Comparison of ENCODE assay signal across 1 cellular context in genomic region chr10:76150886-76151288, GRCh38.
TF ChIP-seq lines count a peak whose summit lies in the region.

No MANE protein-coding gene starts in this region.

TF ChIP-seq in HepG2, 621 proteins besides CTCF, POLR2A, EP300 and RAD21 (continued from another document and continues in another):
- TF ChIP-seq SKIL (CRISPR knock-in tag; IDR thresholded peaks at IDR 0.05; ENCODE audit: borderline replicate concordance): no peak
- no peak for TF ChIP-seq NCOA5 (CRISPR knock-in tag; IDR thresholded peaks at IDR 0.05)
- peak; percentile 92 for TF ChIP-seq RBAK (CRISPR knock-in tag; IDR thresholded peaks at IDR 0.05)
- TF ChIP-seq PLSCR1 (CRISPR knock-in tag; IDR thresholded peaks at IDR 0.05; ENCODE audit: borderline replicate concordance): no peak
- TF ChIP-seq FOXK1 (CRISPR knock-in tag; IDR thresholded peaks at IDR 0.05; ENCODE audit: borderline replicate concordance, low read depth): peak; percentile 60; the same call in 1 of the 2 replicates
- TF ChIP-seq AKNA (CRISPR knock-in tag; IDR thresholded peaks at IDR 0.05; ENCODE audit: borderline replicate concordance): no peak
- TF ChIP-seq NFIC (IDR thresholded peaks at IDR 0.05; ENCODE audit: low read length): peak; percentile 53; the same call in 1 of the 2 replicates
- no peak for TF ChIP-seq TBL1XR1 (IDR thresholded peaks at IDR 0.05; ENCODE audit: borderline replicate concordance, low read length, partially characterized antibody)
- no peak for TF ChIP-seq ZFP36 (IDR thresholded peaks at IDR 0.05; ENCODE audit: borderline replicate concordance, low read depth, low read length, partially characterized antibody)
- no peak for TF ChIP-seq ZNF740 (CRISPR knock-in tag; IDR thresholded peaks at IDR 0.05)
- TF ChIP-seq HDAC6 (IDR thresholded peaks at IDR 0.05; ENCODE audit: low read depth, low read length): no peak
- peak; percentile 59; the same call in 1 of the 2 replicates for TF ChIP-seq PATZ1 (CRISPR knock-in tag; IDR thresholded peaks at IDR 0.05)
- TF ChIP-seq MTERF4 (CRISPR knock-in tag; IDR thresholded peaks at IDR 0.05): no peak
- TF ChIP-seq CHCHD3 (CRISPR knock-in tag; IDR thresholded peaks at IDR 0.05): no peak
- TF ChIP-seq REST (IDR thresholded peaks at IDR 0.05; ENCODE audit: borderline replicate concordance in 1 of 2, low read depth in 1 of 2, low read length in 2 of 2): no peak
- no peak for TF ChIP-seq ZNF629 (CRISPR knock-in tag; conservative IDR thresholded peaks at IDR 0.05)
- no peak for TF ChIP-seq ZNF800 (CRISPR knock-in tag; IDR thresholded peaks at IDR 0.05)
- no peak for TF ChIP-seq ZNF329 (CRISPR knock-in tag; IDR thresholded peaks at IDR 0.05; ENCODE audit: low read depth)
- no peak for TF ChIP-seq ZNF17 (CRISPR knock-in tag; IDR thresholded peaks at IDR 0.05)
- TF ChIP-seq DZIP1 (CRISPR knock-in tag; IDR thresholded peaks at IDR 0.05): no peak
- no peak for TF ChIP-seq SIN3A (IDR thresholded peaks at IDR 0.05; ENCODE audit: borderline replicate concordance, low read depth, low read length)
- TF ChIP-seq FOSL1 (CRISPR knock-in tag; IDR thresholded peaks at IDR 0.05; ENCODE audit: borderline replicate concordance): no peak
- TF ChIP-seq SOX5 (CRISPR knock-in tag; IDR thresholded peaks at IDR 0.05; ENCODE audit: borderline replicate concordance): no peak; the same call in 1 of the 2 replicates
- TF ChIP-seq ZNF770 (CRISPR knock-in tag; IDR thresholded peaks at IDR 0.05): no peak; the same call in 1 of the 2 replicates
- TF ChIP-seq ZFP90 (CRISPR knock-in tag; IDR thresholded peaks at IDR 0.05; ENCODE audit: borderline replicate concordance): no peak
- TF ChIP-seq MIER3 (CRISPR knock-in tag; IDR thresholded peaks at IDR 0.05; ENCODE audit: borderline replicate concordance): no peak
- TF ChIP-seq ZNF713 (CRISPR knock-in tag; IDR thresholded peaks at IDR 0.05): no peak
- TF ChIP-seq SNAPC5 (CRISPR knock-in tag; IDR thresholded peaks at IDR 0.05; ENCODE audit: borderline replicate concordance): no peak
- TF ChIP-seq RCOR2 (CRISPR knock-in tag; IDR thresholded peaks at IDR 0.05): no peak
- TF ChIP-seq KDM5A (IDR thresholded peaks at IDR 0.05; ENCODE audit: borderline replicate concordance, low read length): no peak
